8 cellular contexts compared by ENCODE assay signal in the genomic region with DNA sequence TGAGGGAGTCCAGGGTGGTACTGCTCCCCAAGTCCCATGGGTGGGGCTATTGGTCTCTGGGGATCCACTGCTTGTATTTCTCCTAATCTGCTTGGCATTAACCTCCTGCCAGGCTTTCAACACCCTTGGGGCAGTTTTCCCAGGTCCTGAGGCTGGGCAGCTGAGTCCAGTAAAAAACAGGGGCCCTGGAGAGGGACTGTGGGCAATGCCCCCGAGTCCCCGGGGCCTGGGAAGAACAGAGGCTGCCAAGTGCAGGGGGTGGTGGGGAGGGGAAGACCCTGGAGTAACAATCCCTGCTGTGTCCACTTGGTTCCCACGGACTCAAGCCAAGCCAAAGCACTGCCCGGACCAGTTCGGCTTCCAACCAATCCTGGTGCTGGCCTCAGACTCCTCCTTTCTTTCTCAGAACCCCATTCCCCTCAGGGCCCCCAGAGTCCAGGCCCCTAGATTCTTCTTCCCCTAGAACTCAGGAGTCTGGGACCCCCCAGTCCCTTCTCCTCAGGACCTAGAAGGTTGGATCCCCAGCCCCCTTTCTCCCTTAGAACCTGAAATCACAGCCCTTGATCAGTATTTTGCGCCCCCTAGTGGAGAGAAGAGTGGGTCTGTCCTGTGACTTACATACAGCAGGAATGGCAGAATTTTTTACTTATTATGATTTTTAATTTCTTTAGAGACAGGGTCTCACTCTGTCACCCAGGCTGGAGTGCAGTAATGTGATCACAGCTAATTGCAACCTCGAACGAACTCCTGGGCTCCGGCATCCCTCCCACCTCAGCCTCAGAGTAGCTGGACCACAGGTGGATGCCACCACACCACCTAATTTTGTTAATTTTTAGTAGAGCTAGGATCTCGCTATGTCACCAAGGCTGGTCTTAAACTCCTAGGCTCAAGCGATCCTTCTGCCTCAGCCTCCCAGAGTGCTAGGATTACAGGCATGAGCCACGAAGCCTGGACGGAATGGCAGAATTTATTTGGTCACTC. TPM values are rescaled to one million over a fixed set of nuclear protein-coding genes. Genes with fewer than 3 reads are reported as not detected.
DNase-seq lines count a peak whose midpoint lies in the region; ATAC-seq and TF ChIP-seq lines count a peak whose summit lies in the region.

No MANE protein-coding gene starts in this region.

- TF ChIP-seq CTCF in AG04450 (IDR thresholded peaks at IDR 0.05; ENCODE audit: low read depth, low read length) (peak; percentile 91), chondrocyte (IDR thresholded peaks at IDR 0.05) (peak; percentile 97), lower lobe of right lung (IDR thresholded peaks at IDR 0.05) (peak; percentile 82)

- H3K27ac ChIP-seq in AG04450 (ENCODE audit: low read depth, low read length) (no peak overlapping the region), lower lobe of right lung (no peak overlapping the region)

- intact Hi-C loops in lower lobe of right lung (cut with DNase I) = no loop called here

- peaks cover 29% of the 10 kb centered on the region for H3K4me1 ChIP-seq in lower lobe of right lung

- peaks cover 22% of the 10 kb centered on the region for H3K4me1 Mint-ChIP-seq in chondrocyte (ENCODE audit: low read depth)

- POLR2A ChIA-PET in AG04450 (lab: Yijun Ruan, JAX) = no interaction called here

- H3K4me3 ChIP-seq in AG04450 (ENCODE audit: low read depth, low read length) = no peak overlapping the region
- no peak overlapping the region for H3K4me3 ChIP-seq in lower lobe of right lung

- DNase-seq in AG04450 (ENCODE audit: low read depth, low spot score) (peak; percentile 65), GM19238 (ENCODE audit: insufficient read length, low spot score) (peak; percentile 55), NCI-H2227 treated with DMSO at 0.1 percent for 48 hours (lab: John Stamatoyannopoulos, UW) (peak; percentile 57), chondrocyte (ENCODE audit: low spot score) (no peak), lower lobe of right lung (no peak)
- peak; percentile 55 for DNase-seq in activated CD4-positive, CD25-positive, alpha-beta regulatory T cell treated with anti-CD3 and anti-CD28 coated beads, Interleukin-2, amount 50 U/mL, for 72 hours
- DNase-seq in stimulated activated CD4-positive, alpha-beta T cell treated with anti-CD3 and anti-CD28 coated beads, TNF-alpha, amount 100 ng/mL, for 24 hours (ENCODE audit: low read depth in 3 of 3) = peak; percentile 22 to 50 (median 28)

- peak overlapping the region; percentile 87 for H3K27ac Mint-ChIP-seq in chondrocyte (ENCODE audit: unreplicated experiment)

- no peaks in the 10 kb centered on the region for H3K9me3 Mint-ChIP-seq in chondrocyte (ENCODE audit: low read depth)

- H3K9me3 ChIP-seq in AG04450 (ENCODE audit: control insufficient read depth, insufficient read depth, low read length) (no peaks in the 10 kb centered on the region), lower lobe of right lung (no peaks in the 10 kb centered on the region)

- peak overlapping the region; percentile 33 for H3K4me3 Mint-ChIP-seq in chondrocyte (ENCODE audit: unreplicated experiment)

- H3K27me3 ChIP-seq in AG04450 (ENCODE audit: control insufficient read depth, insufficient read depth, low read length) = no peaks in the 10 kb centered on the region
- no peaks in the 10 kb centered on the region for H3K27me3 ChIP-seq in lower lobe of right lung (ENCODE audit: low read depth)

- CTCF ChIA-PET in AG04450 (lab: Charles Lee) = interaction anchor here (0.6 to 5.0 kb wide), 16 partner anchors 13 to 249 kb away, joined by 3 to 101 read pairs (median 4); a partner anchor contains a TSS

- H3K36me3 ChIP-seq in lower lobe of right lung = peaks cover 16% of the 10 kb centered on the region

- no peaks in the 10 kb centered on the region for H3K36me3 Mint-ChIP-seq in chondrocyte (ENCODE audit: low read depth)

- no peak for ATAC-seq in lower lobe of right lung
- no peak for ATAC-seq in GM19328 (IDR thresholded peaks at IDR 0.05; ENCODE audit: unreplicated experiment)

- H3K27me3 Mint-ChIP-seq in chondrocyte (ENCODE audit: low read depth) = no peaks in the 10 kb centered on the region

RNA-seq across cellular contexts. Expression of a gene that starts 3.7 kb away (rescaled TPM):
- polyA plus RNA-seq in AG04450 (2011; rRNA removed) = 51.5 and 63.1 TPM in 2 replicates
- polyA minus RNA-seq in AG04450 (2011; rRNA and poly(A)+ RNA removed) = 83.5 and 102 TPM in 2 replicates
- total RNA-seq in chondrocyte = 91.4 to 122 TPM (median 96.3 TPM) in 3 replicates
- total RNA-seq in lower lobe of right lung = 104 TPM

RNA-seq across cellular contexts. Expression of a gene that starts 5.6 kb away (rescaled TPM):
- polyA plus RNA-seq in AG04450 (2011; rRNA removed) = not detected in 2 replicates
- polyA minus RNA-seq in AG04450 (2011; rRNA and poly(A)+ RNA removed) = not detected in 2 replicates
- total RNA-seq in chondrocyte (not detected in 3 replicates), lower lobe of right lung (30.2 TPM)

RNA-seq across cellular contexts. Expression of a gene that starts 9.4 kb away (rescaled TPM):
- not detected in 2 replicates for polyA plus RNA-seq in AG04450 (2011; rRNA removed)
- polyA minus RNA-seq in AG04450 (2011; rRNA and poly(A)+ RNA removed) = not detected in 2 replicates
- not detected in 3 replicates for total RNA-seq in chondrocyte
- 0.68 TPM for total RNA-seq in lower lobe of right lung

RNA-seq across cellular contexts. Expression of a gene that starts 37.1 kb away (rescaled TPM):
- 3.4 and 4.9 TPM in 2 replicates for polyA plus RNA-seq in AG04450 (2011; rRNA removed)
- polyA minus RNA-seq in AG04450 (2011; rRNA and poly(A)+ RNA removed) = 0.74 and 0.83 TPM in 2 replicates
- total RNA-seq in chondrocyte = 2.2 to 6.9 TPM in 2 of 3 replicates, not detected in the other
- 816 TPM for total RNA-seq in lower lobe of right lung

RNA-seq across cellular contexts. Expression of a gene that starts 45.9 kb away (rescaled TPM):
- 5.9 and 7.2 TPM in 2 replicates for polyA plus RNA-seq in AG04450 (2011; rRNA removed)
- 0.55 TPM in 1 of 2 replicates, not detected in the other for polyA minus RNA-seq in AG04450 (2011; rRNA and poly(A)+ RNA removed)
- total RNA-seq in chondrocyte (47.1 to 178 TPM (median 170 TPM) in 3 replicates), lower lobe of right lung (447 TPM)

Comparison
In these comparisons a context has a peak if more than half of its experiments do, and no peak if none do; other contexts are left out.
1. DNase-seq: peak in AG04450 (single experiment), GM19238 (single experiment), NCI-H2227 treated with DMSO at 0.1 percent for 48 hours (single experiment), activated CD4-positive, CD25-positive, alpha-beta regulatory T cell treated with anti-CD3 and anti-CD28 coated beads, Interleukin-2, amount 50 U/mL, for 72 hours (single experiment) and stimulated activated CD4-positive, alpha-beta T cell treated with anti-CD3 and anti-CD28 coated beads, TNF-alpha, amount 100 ng/mL, for 24 hours (3 of 3); none in chondrocyte (single experiment) and lower lobe of right lung (single experiment).
2. RNA of a gene that starts 5.6 kb away (total RNA-seq): 30.2 TPM in lower lobe of right lung (single experiment); not detected in chondrocyte; every median in the first group is over 10 times any median in the second.
3. Peak in every context shown above with its lines, with median percentiles within 50 percentile points of each other: CTCF ChIP-seq.